1 cellular context compared by ENCODE assay signal in genomic region chr7:135490783-135491182, GRCh38.
A peak's percentile ranks its signal among the peaks of the same experiment; 100 is the strongest.
TF ChIP-seq lines count a peak whose summit lies in the region.

No MANE protein-coding gene starts in this region.

TF ChIP-seq in K562, 482 proteins besides CTCF, POLR2A, EP300 and RAD21 (continues in another document):
- TF ChIP-seq RUNX1 (IDR thresholded peaks at IDR 0.05; ENCODE audit: low read depth) (no peak), RBM17 (IDR thresholded peaks at IDR 0.05; ENCODE audit: borderline replicate concordance, low read depth, low read length) (no peak), CCAR2 (IDR thresholded peaks at IDR 0.05; ENCODE audit: low read depth, low read length) (no peak), ZNF695 (CRISPR knock-in tag; IDR thresholded peaks at IDR 0.05) (no peak), SRF (CRISPR knock-in tag; IDR thresholded peaks at IDR 0.05) (no peak), DDX20 (tag; IDR thresholded peaks at IDR 0.05; ENCODE audit: low read depth) (no peak), MAZ (CRISPR knock-in tag; conservative IDR thresholded peaks at IDR 0.05 in 1 of 2, IDR thresholded peaks at IDR 0.05 in 1 of 2) (no peak), TCFL5 (CRISPR knock-in tag; conservative IDR thresholded peaks at IDR 0.05) (no peak), SMARCA5 (IDR thresholded peaks at IDR 0.05) (no peak), NFE2 (IDR thresholded peaks at IDR 0.05; ENCODE audit: low read depth) (peak; percentile 75), CREB5 (CRISPR knock-in tag; IDR thresholded peaks at IDR 0.05) (no peak), ZC3H8 (IDR thresholded peaks at IDR 0.05) (no peak), GATA2 (CRISPR knock-in tag; IDR thresholded peaks at IDR 0.05) (peak; percentile 56; the same call in 1 of the 2 replicates), CTCFL (IDR thresholded peaks at IDR 0.05; ENCODE audit: borderline replicate concordance, insufficient read depth, low read depth, low read length, poor library complexity, severe bottlenecking) (no peak), NR2C1 (IDR thresholded peaks at IDR 0.05) (no peak), NR2C1 (tag; IDR thresholded peaks at IDR 0.05) (no peak), NBN (IDR thresholded peaks at IDR 0.05; ENCODE audit: low read depth) (peak; percentile 84), SRSF7 (optimal IDR thresholded peaks at IDR 0.05; ENCODE audit: low read depth, low read length) (no peak), ARID3A (IDR thresholded peaks at IDR 0.05; ENCODE audit: borderline replicate concordance, low read depth, low read length) (no peak), NR4A1 (CRISPR knock-in tag; IDR thresholded peaks at IDR 0.05) (no peak), NR4A1 (tag; IDR thresholded peaks at IDR 0.05) (no peak), CC2D1A (IDR thresholded peaks at IDR 0.05) (no peak; the same call in 1 of the 2 replicates), MECOM (CRISPR knock-in tag; IDR thresholded peaks at IDR 0.05) (0 out of 2 replicates have a peak, but pooled peaks have one; percentile 6), WHSC1 (IDR thresholded peaks at IDR 0.05; ENCODE audit: low read length) (no peak), SRSF3 (IDR thresholded peaks at IDR 0.05; ENCODE audit: insufficient read depth, low read length) (no peak), MIER1 (IDR thresholded peaks at IDR 0.05; ENCODE audit: low read depth) (0 out of 2 replicates have a peak, but pooled peaks have one; percentile 20), TFAM (CRISPR knock-in tag; conservative IDR thresholded peaks at IDR 0.05) (no peak), ZZZ3 (IDR thresholded peaks at IDR 0.05) (no peak), BRD4 (IDR thresholded peaks at IDR 0.05) (0 out of 2 replicates have a peak, but pooled peaks have one; percentile 36), SRSF1 (IDR thresholded peaks at IDR 0.05; ENCODE audit: low read depth, low read length) (no peak), FOS (IDR thresholded peaks at IDR 0.05; ENCODE audit: extremely low read depth, insufficient read length) (no peak), ELF4 (CRISPR knock-in tag; IDR thresholded peaks at IDR 0.05) (0 out of 2 replicates have a peak, but pooled peaks have one; percentile 22), MTA1 (IDR thresholded peaks at IDR 0.05; ENCODE audit: borderline replicate concordance) (peak; percentile 64; the same call in 1 of the 2 replicates), CBX5 (IDR thresholded peaks at IDR 0.05; ENCODE audit: borderline replicate concordance, low read depth) (no peak), FOXK2 (conservative IDR thresholded peaks at IDR 0.05 in 1 of 2, IDR thresholded peaks at IDR 0.05 in 1 of 2; ENCODE audit: low read depth in 2 of 2) (no peak), ZNF217 (CRISPR knock-in tag; IDR thresholded peaks at IDR 0.05) (no peak), TEAD1 (CRISPR knock-in tag; IDR thresholded peaks at IDR 0.05) (no peak; a peak in 1 of 4 replicates), MXI1 (IDR thresholded peaks at IDR 0.05; ENCODE audit: low read depth, low read length) (no peak), DMBX1 (CRISPR knock-in tag; IDR thresholded peaks at IDR 0.05; ENCODE audit: borderline replicate concordance) (no peak), THRB (CRISPR knock-in tag; conservative IDR thresholded peaks at IDR 0.05) (0 out of 2 replicates have a peak, but pooled peaks have one; percentile 50), SMAD3 (CRISPR knock-in tag; conservative IDR thresholded peaks at IDR 0.05) (0 out of 2 replicates have a peak, but pooled peaks have one; percentile 24), U2AF2 (optimal IDR thresholded peaks at IDR 0.05; ENCODE audit: low read depth, low read length) (no peak), HDAC6 (IDR thresholded peaks at IDR 0.05; ENCODE audit: low read depth, low read length) (no peak), YY1 (IDR thresholded peaks at IDR 0.05; ENCODE audit: borderline replicate concordance in 1 of 3, control insufficient read depth in 1 of 3, extremely low read depth in 1 of 3, insufficient read depth in 3 of 3, insufficient read length in 1 of 3, insufficient replicate concordance in 2 of 3, low read depth in 1 of 3, low read length in 2 of 3) (peak in 1 of 3 experiments; percentile 15), RFX1 (IDR thresholded peaks at IDR 0.05) (peak; percentile 16; the same call in 1 of the 2 replicates), ZNF175 (CRISPR knock-in tag; IDR thresholded peaks at IDR 0.05; ENCODE audit: low read depth) (0 out of 2 replicates have a peak, but pooled peaks have one; percentile 60), ZNF518B (CRISPR knock-in tag; IDR thresholded peaks at IDR 0.05) (no peak), ZNF263 (CRISPR knock-in tag; IDR thresholded peaks at IDR 0.05; ENCODE audit: borderline replicate concordance) (no peak), TEAD4 (IDR thresholded peaks at IDR 0.05; ENCODE audit: low read length) (peak; percentile 46; the same call in 1 of the 2 replicates), TEAD4 (CRISPR knock-in tag; IDR thresholded peaks at IDR 0.05; ENCODE audit: borderline replicate concordance) (no peak), ATF1 (CRISPR knock-in tag; IDR thresholded peaks at IDR 0.05) (no peak), ATF1 (tag; IDR thresholded peaks at IDR 0.05) (no peak), MAFF (IDR thresholded peaks at IDR 0.05; ENCODE audit: low read length) (peak; percentile 35; the same call in 1 of the 2 replicates), PBX2 (CRISPR knock-in tag; IDR thresholded peaks at IDR 0.05; ENCODE audit: low read depth) (no peak), PBX2 (tag; conservative IDR thresholded peaks at IDR 0.05; ENCODE audit: low read depth) (no peak), DNMT1 (IDR thresholded peaks at IDR 0.05) (no peak), SOX6 (IDR thresholded peaks at IDR 0.05) (peak; percentile 50; the same call in 1 of the 2 replicates), ZNF778 (CRISPR knock-in tag; IDR thresholded peaks at IDR 0.05) (no peak), OTX1 (CRISPR knock-in tag; IDR thresholded peaks at IDR 0.05) (0 out of 2 replicates have a peak, but pooled peaks have one; percentile 62), SIX5 (IDR thresholded peaks at IDR 0.05; ENCODE audit: borderline replicate concordance in 1 of 2, insufficient read depth in 1 of 2, low read depth in 1 of 2, low read length in 2 of 2) (no peak), MAFK (IDR thresholded peaks at IDR 0.05; ENCODE audit: low read length) (peak; percentile 47; the same call in 1 of the 2 replicates), MCM7 (IDR thresholded peaks at IDR 0.05) (no peak), KLF10 (CRISPR knock-in tag; IDR thresholded peaks at IDR 0.05) (no peak), ZNF561 (CRISPR knock-in tag; conservative IDR thresholded peaks at IDR 0.05) (no peak), TCF7L2 (IDR thresholded peaks at IDR 0.05; ENCODE audit: low read depth, low read length) (no peak), HDAC2 (IDR thresholded peaks at IDR 0.05) (peak; percentile 64)
